ENCODE assay signal across 9 cellular contexts in genomic region chr5:142326480-142326938, GRCh38. TPM values are rescaled to one million over a fixed set of nuclear protein-coding genes. Genes with fewer than 3 reads are reported as not detected.
DNase-seq lines count a peak whose midpoint lies in the region; ATAC-seq and TF ChIP-seq lines count a peak whose summit lies in the region.
"Had no signal": no experiment of that assay in that cellular context is flagged by ENCODE, and none has a peak within 500 bp of the region (broad histone marks: within the 10 kb centered on the region; RNA-seq: fewer than 3 reads in every experiment).

No MANE protein-coding gene starts in this region.

- H2BK120ac ChIP-seq in neuronal stem cell (ENCODE audit: low read depth, low read length), result no peak overlapping the region

- H3K27me3 ChIP-seq in BLaER1 treated with 17β-estradiol and CSF1 and Interleukin-3, amounts not matched to agents 10 nM and 100 nM, result peaks cover 0 to 18% (median 5%) of the 10 kb centered on the region in 11 experiments; a peak in 10 of 22 replicates
- no peaks in the 10 kb centered on the region for H3K27me3 ChIP-seq in SJCRH30
- peaks cover 0 to 9% (median 3%) of the 10 kb centered on the region in 4 donors for H3K27me3 ChIP-seq in esophagus muscularis mucosa
- H3K27me3 ChIP-seq in neuronal stem cell (ENCODE audit: control insufficient read depth in 3 of 3, insufficient read depth in 3 of 3, low read depth in 1 of 3, low read length in 3 of 3), result peaks cover 0 to 9% (median 0%) of the 10 kb centered on the region in 3 experiments

- peak overlapping the region in 10 of 11 experiments; percentile 65 to 95 (median 86); a peak in 20 of 22 replicates for H3K27ac ChIP-seq in BLaER1 treated with 17β-estradiol and CSF1 and Interleukin-3, amounts not matched to agents 10 nM and 100 nM
- H3K27ac ChIP-seq in SJCRH30 (peak overlapping the region; percentile 93), esophagus muscularis mucosa (replicated peaks in 1 of 4) (peak overlapping the region; percentile 85 to 96 (median 88)), neuronal stem cell (replicated peaks; ENCODE audit: low read length) (peak overlapping the region; percentile 86)

- TF ChIP-seq CTCF in esophagus muscularis mucosa (IDR thresholded peaks at IDR 0.05), result no peak

- DNase-seq in SJCRH30 (no peak), esophagus muscularis mucosa (ENCODE audit: extremely low spot score) (no peak), neuronal stem cell (ENCODE audit: low spot score) (no peak), SIG-M5 (lab: John Stamatoyannopoulos, UW) (no peak), hypothalamus (lab: John Stamatoyannopoulos, UW) (no peak)
- no peak for DNase-seq in activated CD8-positive, alpha-beta memory T cell treated with anti-CD3 and anti-CD28 coated beads, Interleukin-2, amount 50 U/mL, for 48 hours
- DNase-seq: NCI-H2171 had no signal

- peak overlapping the region; percentile 96 for H2AFZ ChIP-seq in neuronal stem cell (ENCODE audit: low read length)

- peaks cover 0 to 33% (median 23%) of the 10 kb centered on the region in 11 experiments; a peak in 17 of 22 replicates for H4K20me1 ChIP-seq in BLaER1 treated with 17β-estradiol and CSF1 and Interleukin-3, amounts not matched to agents 10 nM and 100 nM

- H3K79me1 ChIP-seq in neuronal stem cell (ENCODE audit: low read depth, low read length), result peaks cover 8% of the 10 kb centered on the region

- H3K4me2 ChIP-seq in BLaER1 treated with 17β-estradiol and CSF1 and Interleukin-3, amounts not matched to agents 10 nM and 100 nM, result peak overlapping the region; percentile 86 to 99 (median 96)
- peak overlapping the region; percentile 88 for H3K4me2 ChIP-seq in neuronal stem cell (ENCODE audit: insufficient read depth, low read length, poor library complexity, severe bottlenecking)

- 92% methylated on average over 2 of the region's 8 CpGs for WGBS in esophagus muscularis mucosa
- WGBS in neuronal stem cell (ENCODE audit: extremely low coverage in 2 of 2, insufficient read length in 2 of 2, insufficient replicate concordance in 1 of 2), 2 donors, result no CpG with 5 or more reads among the region's 8 CpGs

- no peak overlapping the region for H3K4ac ChIP-seq in neuronal stem cell (ENCODE audit: low read length)

- H3K9ac ChIP-seq in BLaER1 treated with 17β-estradiol and CSF1 and Interleukin-3, amounts not matched to agents 10 nM and 100 nM, result peak overlapping the region in 10 of 11 experiments; percentile 80 to 97 (median 90); a peak in 19 of 22 replicates
- no peak overlapping the region for H3K9ac ChIP-seq in neuronal stem cell (ENCODE audit: low read depth, low read length, poor library complexity)

- H3K36me3 ChIP-seq in BLaER1 treated with 17β-estradiol and CSF1 and Interleukin-3, amounts not matched to agents 10 nM and 100 nM, result peaks cover 0 to 10% (median 0%) of the 10 kb centered on the region in 11 experiments; a peak in 4 of 22 replicates
- H3K36me3 ChIP-seq in SJCRH30 (no peaks in the 10 kb centered on the region), esophagus muscularis mucosa (no peaks in the 10 kb centered on the region), neuronal stem cell (replicated peaks in 1 of 2; ENCODE audit: control insufficient read depth in 2 of 2, insufficient read depth in 2 of 2, low read length in 2 of 2) (peaks cover 0 to 2% of the 10 kb centered on the region in 2 donors)

- no peak overlapping the region for H4K8ac ChIP-seq in neuronal stem cell (ENCODE audit: low read depth, low read length)

- peaks cover 41 to 59% (median 51%) of the 10 kb centered on the region in 10 experiments for H3K4me1 ChIP-seq in BLaER1 treated with 17β-estradiol and CSF1 and Interleukin-3, amounts not matched to agents 10 nM and 100 nM
- H3K4me1 ChIP-seq in SJCRH30, result peaks cover 14% of the 10 kb centered on the region
- peaks cover 17 to 48% (median 42%) of the 10 kb centered on the region in 4 donors for H3K4me1 ChIP-seq in esophagus muscularis mucosa
- H3K4me1 ChIP-seq in neuronal stem cell (ENCODE audit: control insufficient read depth in 2 of 2, insufficient read depth in 1 of 2, low read depth in 1 of 2, low read length in 2 of 2), result peaks cover 31 to 33% of the 10 kb centered on the region in 2 donors

- no peak for TF ChIP-seq EP300 in esophagus muscularis mucosa (IDR thresholded peaks at IDR 0.05)

- no peak for ATAC-seq in HG03439 (IDR thresholded peaks at IDR 0.05; ENCODE audit: unreplicated experiment)

- no peak overlapping the region for H2BK12ac ChIP-seq in neuronal stem cell (ENCODE audit: low read length)

- H3K23ac ChIP-seq in neuronal stem cell (ENCODE audit: low read depth, low read length, poor library complexity), result no peak overlapping the region

- peak overlapping the region; percentile 20 for H3K18ac ChIP-seq in neuronal stem cell (ENCODE audit: low read length)

- H3K4me3 ChIP-seq in BLaER1 treated with 17β-estradiol and CSF1 and Interleukin-3, amounts not matched to agents 10 nM and 100 nM, result peak overlapping the region in 9 of 10 experiments; percentile 67 to 98 (median 90); a peak in 18 of 20 replicates
- peak overlapping the region; percentile 78 for H3K4me3 ChIP-seq in SJCRH30
- H3K4me3 ChIP-seq in esophagus muscularis mucosa, result peak overlapping the region; percentile 62 to 87 (median 70)
- H3K4me3 ChIP-seq in neuronal stem cell (ENCODE audit: low read length in 2 of 2), result peak overlapping the region; percentile 72 to 86

- no peaks in the 10 kb centered on the region for H3K9me3 ChIP-seq in BLaER1 treated with 17β-estradiol and CSF1 and Interleukin-3, amounts not matched to agents 10 nM and 100 nM (replicated peaks in 1 of 11)
- H3K9me3 ChIP-seq in SJCRH30 (replicated peaks) (no peaks in the 10 kb centered on the region), esophagus muscularis mucosa (no peaks in the 10 kb centered on the region), neuronal stem cell (replicated peaks in 1 of 2; ENCODE audit: control insufficient read depth in 2 of 2, insufficient read depth in 1 of 2, low read depth in 1 of 2, low read length in 2 of 2) (no peaks in the 10 kb centered on the region)

- H2BK5ac ChIP-seq in neuronal stem cell (ENCODE audit: low read length), result no peak overlapping the region

- no peak overlapping the region for H2BK15ac ChIP-seq in neuronal stem cell (ENCODE audit: low read length)

- H2AK5ac ChIP-seq in neuronal stem cell (ENCODE audit: low read depth, low read length), result no peak overlapping the region

- no peak overlapping the region for H4K91ac ChIP-seq in neuronal stem cell (ENCODE audit: low read depth, low read length, poor library complexity)

- H3K14ac ChIP-seq in neuronal stem cell (ENCODE audit: low read length), result no peak overlapping the region

- TF ChIP-seq POLR2A in esophagus muscularis mucosa (IDR thresholded peaks at IDR 0.05; ENCODE audit: low read depth), result no peak

- intact Hi-C loops in esophagus muscularis mucosa (cut with DNase I), result loop anchor here (10.0 kb wide), 1 partner anchor 172 kb away; no protein-coding TSS in a partner anchor

RNA-seq across cellular contexts. Expression of gene SPRY4, which starts 1.7 kb away (rescaled TPM):
- 41.6 and 41.7 TPM in 2 replicates for total RNA-seq in SJCRH30 (2014; rRNA removed; shearing (Covaris generic))
- 10 to 100 TPM; 15.4 to 29.0 (median 24.5) TPM for total RNA-seq in esophagus muscularis mucosa
- polyA plus RNA-seq in neuronal stem cell (2013, experiment 1 of 2), result 10.5 TPM
- 11.3 TPM for polyA plus RNA-seq in neuronal stem cell (2013, experiment 2 of 2)
